8 cellular contexts compared by ENCODE assay signal in genomic region chr19:39342647-39343305, GRCh38. TPM values are rescaled to one million over a fixed set of nuclear protein-coding genes. Genes with fewer than 3 reads are reported as not detected.
DNase-seq lines count a peak whose midpoint lies in the region; ATAC-seq and TF ChIP-seq lines count a peak whose summit lies in the region.

No MANE protein-coding gene starts in this region.

- no peak for TF ChIP-seq CTCF in body of pancreas (IDR thresholded peaks at IDR 0.05)
- no peak for TF ChIP-seq CTCF in testis (IDR thresholded peaks at IDR 0.05)

- peaks cover 53% of the 10 kb centered on the region for H4K20me1 ChIP-seq in BLaER1

- H3K36me3 ChIP-seq in BLaER1, result peaks cover 29% of the 10 kb centered on the region
- peaks cover 15% of the 10 kb centered on the region; the same call in 1 of the 2 replicates for H3K36me3 ChIP-seq in HUES6 (ENCODE audit: control insufficient read depth, insufficient read depth, low read length)
- no peaks in the 10 kb centered on the region for H3K36me3 ChIP-seq in body of pancreas (replicated peaks in 1 of 2; ENCODE audit: insufficient read depth in 1 of 2, low read depth in 2 of 2)
- no peaks in the 10 kb centered on the region for H3K36me3 ChIP-seq in testis (ENCODE audit: low read depth, missing control alignments)

- H3K27me3 ChIP-seq in BLaER1 (no peaks in the 10 kb centered on the region), HUES6 (ENCODE audit: control insufficient read depth, insufficient read depth, low read length) (no peaks in the 10 kb centered on the region; the same call in 1 of the 2 replicates), body of pancreas (no peaks in the 10 kb centered on the region), testis (no peaks in the 10 kb centered on the region)

- H3K27ac ChIP-seq in BLaER1 (peak overlapping the region; percentile 97), HUES6 (ENCODE audit: low read depth, low read length) (peak overlapping the region; percentile 62; the same call in 1 of the 2 replicates), body of pancreas (peak overlapping the region; percentile 67 to 84 (median 76)), testis (peak overlapping the region; percentile 87)

- H3K4me1 ChIP-seq in BLaER1, result peaks cover 79% of the 10 kb centered on the region
- H3K4me1 ChIP-seq in HUES6 (ENCODE audit: control insufficient read depth, insufficient read depth, low read length), result peaks cover 13% of the 10 kb centered on the region
- peaks cover 41% of the 10 kb centered on the region for H3K4me1 ChIP-seq in body of pancreas
- H3K4me1 ChIP-seq in testis, result peaks cover 18% of the 10 kb centered on the region

- H3K4me2 ChIP-seq in BLaER1, result peak overlapping the region; percentile 95

- no peaks in the 10 kb centered on the region for H3K9me3 ChIP-seq in BLaER1
- H3K9me3 ChIP-seq in HUES6 (ENCODE audit: control insufficient read depth, insufficient read depth, low read depth, low read length), result no peaks in the 10 kb centered on the region
- H3K9me3 ChIP-seq in body of pancreas, result no peaks in the 10 kb centered on the region
- H3K9me3 ChIP-seq in testis, result no peaks in the 10 kb centered on the region

- peak overlapping the region; percentile 100 for H3K4me3 ChIP-seq in BLaER1
- peak overlapping the region; percentile 88 for H3K4me3 ChIP-seq in HUES6 (ENCODE audit: low read depth, low read length)
- H3K4me3 ChIP-seq in body of pancreas, result peak overlapping the region; percentile 47 to 70
- H3K4me3 ChIP-seq in testis, result peak overlapping the region; percentile 84 to 87

- H3K9ac ChIP-seq in BLaER1, result peak overlapping the region; percentile 98
- peak overlapping the region; percentile 69 for H3K9ac ChIP-seq in HUES6 (ENCODE audit: low read length)

- intact Hi-C loops in body of pancreas (cut with DNase I) (loop anchor here (10.0 kb wide), 1 partner anchor 72 kb away; the partner anchor contains the start of gene PLEKHG2), left colon (cut with DNase I, micrococcal nuclease) (no loop called here), testis (cut with DNase I; ENCODE audit: low total_unique reads) (no loop called here), posterior vena cava (cut with DNase I) (loop anchor here in 1 of 2 donors (10.0 kb wide), 1 partner anchor 92 kb away; the partner anchor contains the start of gene RPS16)

- ATAC-seq in body of pancreas (no peak), left colon (no peak), GM19463 (IDR thresholded peaks at IDR 0.05; ENCODE audit: unreplicated experiment) (no peak)

- no peak for TF ChIP-seq POLR2A in body of pancreas (IDR thresholded peaks at IDR 0.05)
- no peak for TF ChIP-seq POLR2A in testis (IDR thresholded peaks at IDR 0.05)

- DNase-seq in body of pancreas, result peak in 3 of 4 donors; percentile 15 to 35 (median 27)
- peak; percentile 30 to 43 for DNase-seq in left colon
- DNase-seq in testis, result no peak
- DNase-seq in posterior vena cava (ENCODE audit: low spot score), result no peak
- DNase-seq in AML-193 (lab: John Stamatoyannopoulos, UW), result no peak

- 2 to 4% methylated on average over 10 to 51 of the region's 51 CpGs for WGBS in body of pancreas, 2 donors
- WGBS in testis, 2 donors, result 1 to 3% methylated on average over 12 to 40 of the region's 51 CpGs

RNA-seq across cellular contexts. Expression of gene SAMD4B, which starts 0.6 kb away (rescaled TPM):
- total RNA-seq in body of pancreas (10 to 100 TPM; 41.5 to 77.8 TPM), left colon (10 to 100 TPM; 65.2 to 72.2 TPM), testis (100 to 1,000 TPM; 228 to 276 TPM), posterior vena cava (100 to 1,000 TPM in 1 of 2 donors, 10 to 100 TPM in 1; 74.5 to 119 TPM)
- 159 TPM for polyA plus RNA-seq in testis (ENCODE audit: insufficient read depth, low read depth, low replicate concordance)

RNA-seq across cellular contexts. Expression of gene GMFG, which starts 6.9 kb away (rescaled TPM):
- total RNA-seq in body of pancreas (1 to 10 TPM; 1.3 to 6.0 TPM), left colon (10 to 100 TPM in 1 of 2 donors, 1 to 10 TPM in 1; 7.0 to 17.8 TPM), testis (1 to 10 TPM; 2.4 to 3.7 TPM), posterior vena cava (10 to 100 TPM; 35.0 to 48.4 TPM)
- polyA plus RNA-seq in testis (ENCODE audit: insufficient read depth, low read depth, low replicate concordance), result 19.5 TPM

RNA-seq across cellular contexts. Expression of gene LRFN1, which starts 22.1 kb away (rescaled TPM):
- 1 to 10 TPM; 2.0 to 5.7 TPM for total RNA-seq in body of pancreas
- total RNA-seq in left colon, result under 1 TPM; 0.18 to 0.61 TPM
- 1 to 10 TPM; 3.5 to 4.0 TPM for total RNA-seq in testis
- polyA plus RNA-seq in testis (ENCODE audit: insufficient read depth, low read depth, low replicate concordance), result 1.4 TPM
- total RNA-seq in posterior vena cava, result under 1 TPM; 0.29 to 0.32 TPM

RNA-seq across cellular contexts. Expression of gene IFNL1, which starts 46.6 kb away (rescaled TPM):
- total RNA-seq in body of pancreas, result not detected
- not detected for total RNA-seq in left colon
- not detected for total RNA-seq in testis
- polyA plus RNA-seq in testis (ENCODE audit: insufficient read depth, low read depth, low replicate concordance), result not detected
- not detected for total RNA-seq in posterior vena cava

RNA-seq across cellular contexts. Expression of gene PAF1, which starts 48.1 kb away (rescaled TPM):
- 10 to 100 TPM; 16.9 to 49.8 TPM for total RNA-seq in body of pancreas
- 10 to 100 TPM; 30.5 to 31.2 TPM for total RNA-seq in left colon
- total RNA-seq in testis, result 10 to 100 TPM; 70.7 to 74.6 TPM
- polyA plus RNA-seq in testis (ENCODE audit: insufficient read depth, low read depth, low replicate concordance), result 154 TPM
- total RNA-seq in posterior vena cava, result 10 to 100 TPM; 26.0 to 28.5 TPM

Comparison
In these comparisons a context has a peak if more than half of its experiments do, and no peak if none do; other contexts are left out.
1. DNase-seq: peak in body of pancreas (3 of 4) and left colon (2 of 2); none in testis (single experiment), posterior vena cava (single experiment) and AML-193 (0 of 2).
2. Peak in every context shown above with its lines, with median percentiles within 50 percentile points of each other: H3K27ac ChIP-seq and H3K4me3 ChIP-seq.